ENCODE assay signal across 8 cellular contexts in genomic region chr19:50669319-50670101, GRCh38. TPM values are rescaled to one million over a fixed set of nuclear protein-coding genes. Genes with fewer than 3 reads are reported as not detected.
DNase-seq lines count a peak whose midpoint lies in the region; ATAC-seq and TF ChIP-seq lines count a peak whose summit lies in the region.

No MANE protein-coding gene starts in this region.

- no peak for TF ChIP-seq EP300 in suprapubic skin (IDR thresholded peaks at IDR 0.05)

- ATAC-seq in left lung (peak; percentile 49), HG02870 (IDR thresholded peaks at IDR 0.05; ENCODE audit: unreplicated experiment) (no peak), HG02571 (IDR thresholded peaks at IDR 0.05; ENCODE audit: unreplicated experiment) (no peak)

- peak in 4 of 6 experiments; percentile 7 to 22 (median 16) for DNase-seq in stimulated activated naive CD4-positive, alpha-beta T cell (lab: John Stamatoyannopoulos, UW)
- no peak for DNase-seq in stimulated activated naive CD4-positive, alpha-beta T cell treated with Interleukin-2 at 50 U/mL for 16 hours (lab: John Stamatoyannopoulos, UW)
- DNase-seq in adipocyte (ENCODE audit: low read depth), result peak; percentile 69
- no peak for DNase-seq in left lung
- no peak for DNase-seq in suprapubic skin (ENCODE audit: low spot score in 2 of 2)

- intact Hi-C loops in left lung (cut with DNase I), result no loop called here

- no peak overlapping the region for H3K4me2 ChIP-seq in OCI-LY3 (ENCODE audit: low read length)

- H3K27ac ChIP-seq in OCI-LY3 (ENCODE audit: low read length), result no peak overlapping the region
- H3K27ac ChIP-seq in left lung, result no peak overlapping the region
- no peak overlapping the region for H3K27ac ChIP-seq in suprapubic skin

- H3K36me3 ChIP-seq in OCI-LY3 (replicated peaks; ENCODE audit: low read depth, low read length), result no peaks in the 10 kb centered on the region
- H3K36me3 ChIP-seq in adipocyte (ENCODE audit: control insufficient read depth, insufficient read depth, low read length, severe bottlenecking), result no peaks in the 10 kb centered on the region
- H3K36me3 ChIP-seq in left lung, result no peaks in the 10 kb centered on the region
- H3K36me3 ChIP-seq in suprapubic skin, result no peaks in the 10 kb centered on the region

- no peaks in the 10 kb centered on the region for H3K79me2 ChIP-seq in OCI-LY3 (ENCODE audit: low read length)

- no peaks in the 10 kb centered on the region for H4K20me1 ChIP-seq in OCI-LY3 (ENCODE audit: insufficient read depth, low read length)

- WGBS in suprapubic skin, result 44% methylated on average over 19 of the region's 23 CpGs

- H2AFZ ChIP-seq in OCI-LY3 (ENCODE audit: low read depth, low read length), result no peak overlapping the region

- H3K9ac ChIP-seq in OCI-LY3 (ENCODE audit: low read length) (no peak overlapping the region), adipocyte (ENCODE audit: low read length) (no peak overlapping the region)

- H3K27me3 ChIP-seq in OCI-LY3 (ENCODE audit: low read depth, low read length) (peaks cover 6% of the 10 kb centered on the region), adipocyte (replicated peaks; ENCODE audit: control insufficient read depth, insufficient read depth, low read length) (peaks cover 42% of the 10 kb centered on the region), left lung (peaks cover 48 to 100% of the 10 kb centered on the region in 2 donors), suprapubic skin (peaks cover 94% of the 10 kb centered on the region)

- TF ChIP-seq CTCF in OCI-LY3 (IDR thresholded peaks at IDR 0.05; ENCODE audit: low read depth, low read length) (peak; percentile 98), left lung (IDR thresholded peaks at IDR 0.05) (peak; percentile 59 to 65), suprapubic skin (IDR thresholded peaks at IDR 0.05) (peak; percentile 38 to 65)

- TF ChIP-seq POLR2A in suprapubic skin (IDR thresholded peaks at IDR 0.05), result no peak

- H3K4me1 ChIP-seq in OCI-LY3 (ENCODE audit: low read length), result no peaks in the 10 kb centered on the region
- no peaks in the 10 kb centered on the region for H3K4me1 ChIP-seq in adipocyte (ENCODE audit: control insufficient read depth, insufficient read depth, low read length)
- no peaks in the 10 kb centered on the region for H3K4me1 ChIP-seq in left lung
- peaks cover 20% of the 10 kb centered on the region for H3K4me1 ChIP-seq in suprapubic skin

- no peaks in the 10 kb centered on the region for H3K9me3 ChIP-seq in OCI-LY3 (ENCODE audit: insufficient read depth, low read length)
- peaks cover under 1% of the 10 kb centered on the region for H3K9me3 ChIP-seq in adipocyte (ENCODE audit: control insufficient read depth, low read length)
- no peaks in the 10 kb centered on the region for H3K9me3 ChIP-seq in left lung
- H3K9me3 ChIP-seq in suprapubic skin, result no peaks in the 10 kb centered on the region

- H3K4me3 ChIP-seq in OCI-LY3 (ENCODE audit: low read length), result no peak overlapping the region
- H3K4me3 ChIP-seq in adipocyte (ENCODE audit: low read length), result no peak overlapping the region
- no peak overlapping the region for H3K4me3 ChIP-seq in left lung
- no peak overlapping the region for H3K4me3 ChIP-seq in suprapubic skin

RNA-seq across cellular contexts. Expression of gene C19orf81, which starts 20.3 kb away (rescaled TPM):
- total RNA-seq in left lung, result 1 to 10 TPM in 1 of 2 donors, not detected in 1; 2.2 TPM
- 10 to 100 TPM in 1 of 4 donors, not detected in 3; 19.8 TPM for total RNA-seq in suprapubic skin

RNA-seq across cellular contexts. Expression of gene SYT3, which starts 29.8 kb away (rescaled TPM):
- total RNA-seq in left lung (1 to 10 TPM in 1 of 2 donors, under 1 TPM in 1; 0.12 to 1.5 TPM), suprapubic skin (1 to 10 TPM in 1 of 4 donors, under 1 TPM in 2, not detected in 1; 0.23 to 1.8 (median 0.30) TPM)

RNA-seq across cellular contexts. Expression of gene SHANK1, which starts 50.1 kb away (rescaled TPM):
- 1 to 10 TPM in 1 of 2 donors, under 1 TPM in 1; 0.21 to 1.4 TPM for total RNA-seq in left lung
- 1 to 10 TPM in 1 of 4 donors, under 1 TPM in 1, not detected in 2; 0.42 to 6.6 TPM for total RNA-seq in suprapubic skin

RNA-seq across cellular contexts. Expression of gene CLEC11A, which starts 53.7 kb away (rescaled TPM):
- 10 to 100 TPM; 13.7 to 49.1 TPM for total RNA-seq in left lung
- 10 to 100 TPM in 1 of 4 donors, 1 to 10 TPM in 3; 5.8 to 14.1 (median 7.7) TPM for total RNA-seq in suprapubic skin

Comparison
In these comparisons a context has a peak if more than half of its experiments do, and no peak if none do; other contexts are left out.
1. DNase-seq: peak in stimulated activated naive CD4-positive, alpha-beta T cell (4 of 6) and adipocyte (single experiment); none in stimulated activated naive CD4-positive, alpha-beta T cell treated with Interleukin-2 at 50 U/mL for 16 hours (single experiment), left lung (0 of 2) and suprapubic skin (0 of 2).
2. Peak in every context shown above with its lines, with median percentiles within 50 percentile points of each other: CTCF ChIP-seq.